Comparison of ENCODE assay signal across 17 cellular contexts in genomic region chr22:30027791-30028190, GRCh38. TPM values are rescaled to one million over a fixed set of nuclear protein-coding genes. Genes with fewer than 3 reads are reported as not detected.
DNase-seq lines count a peak whose midpoint lies in the region; ATAC-seq and TF ChIP-seq lines count a peak whose summit lies in the region.
"Had no signal": no experiment of that assay in that cellular context is flagged by ENCODE, and none has a peak within 500 bp of the region (broad histone marks: within the 10 kb centered on the region; RNA-seq: fewer than 3 reads in every experiment).

No MANE protein-coding gene starts in this region.

- no peak for TF ChIP-seq CTCF in brain (conservative IDR thresholded peaks at IDR 0.05)

- DNase-seq in activated naive CD4-positive, alpha-beta T cell treated with anti-CD3 and anti-CD28 coated beads for 36 hours, result no peak
- DNase-seq in left ventricle myocardium superior (no peak), GOT3 (lab: John Stamatoyannopoulos, UW) (no peak)
- DNase-seq: 8988T, COR-L47, Karpas-422, MM.1S, NCI-H1105, NCI-H1694 treated with DMSO at 0.1 percent for 48 hours, NCI-H345 had no signal

- H3K27me3 Mint-ChIP-seq in activated naive CD4-positive, alpha-beta T cell treated with anti-CD3 and anti-CD28 coated beads, Interleukin-2, amount 50 U/mL, for 24 hours, result no peaks in the 10 kb centered on the region
- no peaks in the 10 kb centered on the region for H3K27me3 Mint-ChIP-seq in activated naive CD4-positive, alpha-beta T cell treated with anti-CD3 and anti-CD28 coated beads for 36 hours (ENCODE audit: low read depth)
- H3K27me3 Mint-ChIP-seq in brain, result no peaks in the 10 kb centered on the region
- no peaks in the 10 kb centered on the region for H3K27me3 Mint-ChIP-seq in activated T-helper 17 cell treated with anti-CD3 and anti-CD28 coated beads, Interleukin-2, amount 50 U/mL, for 72 hours

- CTCF ChIA-PET in activated naive CD4-positive, alpha-beta T cell treated with anti-CD3 and anti-CD28 coated beads for 36 hours (lab: Charles Lee), result interaction anchor here (2.1 kb wide), 1 partner anchor 61 kb away, joined by 4 read pairs; no protein-coding TSS in a partner anchor

- ATAC-seq in left ventricle myocardium superior (peak; percentile 37), GM19463 (IDR thresholded peaks at IDR 0.05; ENCODE audit: unreplicated experiment) (no peak)
- no peak for ATAC-seq in activated T-helper 17 cell treated with anti-CD3 and anti-CD28 coated beads, Interleukin-2, amount 50 U/mL, for 72 hours (replicated peaks)

- H3K36me3 ChIP-seq in subcutaneous abdominal adipose tissue (ENCODE audit: control insufficient read depth in 5 of 5, insufficient read depth in 5 of 5, low read length in 5 of 5), result peaks cover 9 to 62% (median 59%) of the 10 kb centered on the region in 5 donors

- H3K27me3 ChIP-seq in subcutaneous abdominal adipose tissue (ENCODE audit: control insufficient read depth in 5 of 5, insufficient read depth in 4 of 5, low read length in 5 of 5), result no peaks in the 10 kb centered on the region

- H3K9me3 Mint-ChIP-seq in activated naive CD4-positive, alpha-beta T cell treated with anti-CD3 and anti-CD28 coated beads, Interleukin-2, amount 50 U/mL, for 24 hours, result no peaks in the 10 kb centered on the region
- H3K9me3 Mint-ChIP-seq in activated naive CD4-positive, alpha-beta T cell treated with anti-CD3 and anti-CD28 coated beads for 36 hours, result no peaks in the 10 kb centered on the region
- H3K9me3 Mint-ChIP-seq in brain, result no peaks in the 10 kb centered on the region
- no peaks in the 10 kb centered on the region for H3K9me3 Mint-ChIP-seq in activated T-helper 17 cell treated with anti-CD3 and anti-CD28 coated beads, Interleukin-2, amount 50 U/mL, for 72 hours

- H3K9me3 ChIP-seq in subcutaneous abdominal adipose tissue (ENCODE audit: control insufficient read depth in 5 of 5, low read length in 5 of 5), result no peaks in the 10 kb centered on the region
- H3K9me3 ChIP-seq: HAP-1 had no signal

- peaks cover 8% of the 10 kb centered on the region for H3K36me3 Mint-ChIP-seq in activated naive CD4-positive, alpha-beta T cell treated with anti-CD3 and anti-CD28 coated beads, Interleukin-2, amount 50 U/mL, for 24 hours
- peaks cover 12% of the 10 kb centered on the region for H3K36me3 Mint-ChIP-seq in activated naive CD4-positive, alpha-beta T cell treated with anti-CD3 and anti-CD28 coated beads for 36 hours (ENCODE audit: low read depth)
- H3K36me3 Mint-ChIP-seq in brain, result peaks cover 42% of the 10 kb centered on the region
- peaks cover 47% of the 10 kb centered on the region for H3K36me3 Mint-ChIP-seq in activated T-helper 17 cell treated with anti-CD3 and anti-CD28 coated beads, Interleukin-2, amount 50 U/mL, for 72 hours (ENCODE audit: low read depth)

- no peak overlapping the region for H3K4me3 Mint-ChIP-seq in activated naive CD4-positive, alpha-beta T cell treated with anti-CD3 and anti-CD28 coated beads, Interleukin-2, amount 50 U/mL, for 24 hours
- H3K4me3 Mint-ChIP-seq in activated naive CD4-positive, alpha-beta T cell treated with anti-CD3 and anti-CD28 coated beads for 36 hours, result no peak overlapping the region
- H3K4me3 Mint-ChIP-seq in brain, result no peak overlapping the region
- H3K4me3 Mint-ChIP-seq in activated T-helper 17 cell treated with anti-CD3 and anti-CD28 coated beads, Interleukin-2, amount 50 U/mL, for 72 hours, result no peak overlapping the region

- no peak overlapping the region for H3K4me3 ChIP-seq in subcutaneous abdominal adipose tissue (ENCODE audit: low read depth in 1 of 5, low read length in 5 of 5)
- H3K4me3 ChIP-seq: HAP-1 had no signal

- peaks cover 0 to 20% (median 12%) of the 10 kb centered on the region in 5 donors for H3K4me1 ChIP-seq in subcutaneous abdominal adipose tissue (ENCODE audit: control insufficient read depth in 5 of 5, insufficient read depth in 5 of 5, low read length in 5 of 5)
- H3K4me1 ChIP-seq: HAP-1 had no signal

- intact Hi-C loops in activated naive CD4-positive, alpha-beta T cell treated with anti-CD3 and anti-CD28 coated beads for 36 hours (cut with micrococcal nuclease), result no loop called here
- intact Hi-C loops in left ventricle myocardium superior (cut with micrococcal nuclease), result no loop called here

- peak overlapping the region; percentile 55 for H3K27ac Mint-ChIP-seq in activated naive CD4-positive, alpha-beta T cell treated with anti-CD3 and anti-CD28 coated beads, Interleukin-2, amount 50 U/mL, for 24 hours
- H3K27ac Mint-ChIP-seq in activated naive CD4-positive, alpha-beta T cell treated with anti-CD3 and anti-CD28 coated beads for 36 hours, result no peak overlapping the region
- H3K27ac Mint-ChIP-seq in brain, result peak overlapping the region in 3 of 5 experiments; percentile 21 to 59 (median 51)
- no peak overlapping the region for H3K27ac Mint-ChIP-seq in activated T-helper 17 cell treated with anti-CD3 and anti-CD28 coated beads, Interleukin-2, amount 50 U/mL, for 72 hours

- no peak overlapping the region for H3K9ac ChIP-seq in subcutaneous abdominal adipose tissue (ENCODE audit: low read length in 5 of 5)

- H3K27ac ChIP-seq in subcutaneous abdominal adipose tissue (ENCODE audit: low read depth, low read length), result peak overlapping the region; percentile 46

- peaks cover 6% of the 10 kb centered on the region for H3K4me1 Mint-ChIP-seq in activated naive CD4-positive, alpha-beta T cell treated with anti-CD3 and anti-CD28 coated beads, Interleukin-2, amount 50 U/mL, for 24 hours
- H3K4me1 Mint-ChIP-seq in activated naive CD4-positive, alpha-beta T cell treated with anti-CD3 and anti-CD28 coated beads for 36 hours (ENCODE audit: low read depth), result peaks cover 6% of the 10 kb centered on the region
- H3K4me1 Mint-ChIP-seq in brain, result peaks cover 25% of the 10 kb centered on the region
- peaks cover 8% of the 10 kb centered on the region for H3K4me1 Mint-ChIP-seq in activated T-helper 17 cell treated with anti-CD3 and anti-CD28 coated beads, Interleukin-2, amount 50 U/mL, for 72 hours

RNA-seq across cellular contexts. Expression of gene HORMAD2, which starts 52.5 kb away (rescaled TPM):
- not detected for total RNA-seq in activated naive CD4-positive, alpha-beta T cell treated with anti-CD3 and anti-CD28 coated beads for 36 hours
- not detected for polyA plus RNA-seq in brain (ENCODE audit: insufficient read depth, low read depth, low replicate concordance)
- total RNA-seq in left ventricle myocardium superior, result not detected
- under 1 TPM in 1 of 2 donors, not detected in 1; 0.37 TPM for total RNA-seq in activated T-helper 17 cell treated with anti-CD3 and anti-CD28 coated beads, Interleukin-2, amount 50 U/mL, for 72 hours
- total RNA-seq: PC-3 had no signal

Comparison
In these comparisons a context has a peak if more than half of its experiments do, and no peak if none do; other contexts are left out.
1. H3K27ac Mint-ChIP-seq: peak in activated naive CD4-positive, alpha-beta T cell treated with anti-CD3 and anti-CD28 coated beads, Interleukin-2, amount 50 U/mL, for 24 hours (single experiment) and brain (3 of 5); none in activated naive CD4-positive, alpha-beta T cell treated with anti-CD3 and anti-CD28 coated beads for 36 hours (single experiment) and activated T-helper 17 cell treated with anti-CD3 and anti-CD28 coated beads, Interleukin-2, amount 50 U/mL, for 72 hours (single experiment).